In the genomic region with DNA sequence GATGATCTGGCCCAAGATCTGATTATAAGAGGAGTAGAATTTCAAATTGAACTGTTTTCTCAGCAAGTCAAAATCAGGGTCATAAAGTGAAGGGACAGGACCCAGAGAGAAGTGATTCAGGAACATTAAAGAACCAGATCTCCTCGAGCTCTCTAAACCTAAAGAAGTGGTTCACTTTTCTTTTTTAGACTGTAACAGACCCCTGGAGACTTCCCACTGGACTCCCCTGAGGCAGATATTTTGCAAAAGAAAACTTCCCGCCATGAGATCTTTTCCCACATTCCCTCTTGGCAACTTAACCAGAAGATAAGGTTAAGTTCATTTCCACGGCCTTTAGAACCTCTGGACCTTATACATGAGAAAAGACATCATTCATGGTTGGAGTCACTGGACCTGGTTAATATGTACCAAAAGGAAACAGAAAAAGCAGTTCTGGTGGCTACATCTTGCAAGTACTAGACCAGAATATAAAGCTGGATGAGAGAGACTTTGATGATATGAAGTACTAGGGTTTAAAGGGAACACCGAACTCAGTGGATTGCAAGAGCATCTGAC, we compare ENCODE assay signal across 20 cellular contexts.
A peak's percentile ranks its signal among the peaks of the same experiment; 100 is the strongest.
DNase-seq lines count a peak whose midpoint lies in the region; ATAC-seq and TF ChIP-seq lines count a peak whose summit lies in the region.
"Had no signal": no experiment of that assay in that cellular context is flagged by ENCODE, and none has a peak within 500 bp of the region (broad histone marks: within the 10 kb centered on the region; RNA-seq: fewer than 3 reads in every experiment).

No MANE protein-coding gene starts in this region.

- no peak for TF ChIP-seq CTCF in left ventricle myocardium inferior (IDR thresholded peaks at IDR 0.05; ENCODE audit: borderline replicate concordance)

- DNase-seq in Right ventricle myocardium inferior (ENCODE audit: missing footprints) (no peak), left cardiac atrium (no peak), left ventricle myocardium inferior (no peak), cardiac septum (ENCODE audit: low spot score) (no peak), renal cortical epithelial cell (ENCODE audit: low read depth) (peak; percentile 15), islet precursor cell (no peak)
- DNase-seq: Caco-2; CD4-positive, CD25-positive, alpha-beta regulatory T cell; CD8-positive, alpha-beta T cell; DMS 273 treated with DMSO at 0.1 percent for 48 hours; DMS79; EL; GDM1; H9 had no signal

- H3K27ac ChIP-seq in left ventricle myocardium inferior (replicated peaks): peak overlapping the region; percentile 17
- H3K27ac ChIP-seq: 22Rv1, BLaER1, C4-2B had no signal

- H3K4me3 ChIP-seq in left ventricle myocardium inferior: no peak overlapping the region
- H3K4me3 ChIP-seq: BLaER1, GM12878, GM23338 had no signal

- H3K36me3 ChIP-seq in left ventricle myocardium inferior: no peaks in the 10 kb centered on the region
- H3K36me3 ChIP-seq: BLaER1 had no signal

- intact Hi-C loops in Right ventricle myocardium inferior (cut with DNase I): no loop called here
- intact Hi-C loops in left cardiac atrium (cut with DNase I): no loop called here
- intact Hi-C loops in left ventricle myocardium inferior (cut with micrococcal nuclease): no loop called here
- intact Hi-C loops in cardiac septum (cut with DNase I): no loop called here

- H3K9me3 ChIP-seq in left ventricle myocardium inferior (replicated peaks): peaks cover 9% of the 10 kb centered on the region
- H3K9me3 ChIP-seq: BLaER1, Caco-2 had no signal

- peak; percentile 28 for ATAC-seq in Right ventricle myocardium inferior
- no peak for ATAC-seq in left cardiac atrium
- ATAC-seq: CD8-positive, alpha-beta T cell; GM12878; GM23338; HCT116 had no signal

- H3K27me3 ChIP-seq in left ventricle myocardium inferior (ENCODE audit: low read depth): no peaks in the 10 kb centered on the region
- H3K27me3 ChIP-seq: BLaER1 had no signal

- H3K4me1 ChIP-seq in left ventricle myocardium inferior: no peaks in the 10 kb centered on the region
- H3K4me1 ChIP-seq: BLaER1, Caco-2 had no signal
